Comparison of ENCODE assay signal across 21 cellular contexts in the genomic region with DNA sequence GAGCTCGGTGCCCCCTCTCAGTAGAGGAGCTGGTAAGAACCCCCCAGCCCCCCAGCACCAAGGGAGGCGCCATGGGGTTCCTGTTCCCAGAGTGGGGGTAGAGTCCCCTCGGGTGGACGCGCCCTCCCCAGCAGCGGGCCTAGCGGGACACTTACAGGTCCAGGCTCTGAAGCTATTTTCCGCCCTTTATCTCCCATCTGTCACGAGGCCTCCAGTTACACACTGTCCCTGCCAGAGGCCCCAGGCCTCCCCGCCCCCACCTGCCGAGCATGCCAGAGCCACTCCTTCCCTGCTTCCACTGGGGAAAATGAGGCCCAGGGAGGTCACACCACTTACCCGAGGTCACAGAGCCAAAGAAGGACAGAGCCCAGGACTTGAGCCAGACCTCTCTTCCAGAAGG. TPM values are rescaled to one million over a fixed set of nuclear protein-coding genes. Genes with fewer than 3 reads are reported as not detected.
A peak's percentile ranks its signal among the peaks of the same experiment; 100 is the strongest.
DNase-seq lines count a peak whose midpoint lies in the region; ATAC-seq and TF ChIP-seq lines count a peak whose summit lies in the region.
"Had no signal": no experiment of that assay in that cellular context is flagged by ENCODE, and none has a peak within 500 bp of the region (broad histone marks: within the 10 kb centered on the region; RNA-seq: fewer than 3 reads in every experiment).

No MANE protein-coding gene starts in this region.

- H3K27me3 ChIP-seq in tibial artery = peaks cover 0 to 40% of the 10 kb centered on the region in 2 donors
- peaks cover 17% of the 10 kb centered on the region for H3K27me3 ChIP-seq in MM.1S (replicated peaks; ENCODE audit: insufficient read depth, low read length)
- H3K27me3 ChIP-seq: BLaER1 had no signal

- DNase-seq in NCI-H524 (lab: John Stamatoyannopoulos, UW) (peak; percentile 33 to 62), NCI-H524 treated with DMSO at 0.1 percent for 48 hours (lab: John Stamatoyannopoulos, UW) (no peak), erythroblast (lab: John Stamatoyannopoulos, UW) (peak; percentile 8 to 35), myocyte (ENCODE audit: low read depth) (peak; percentile 22), tibial artery (peak; percentile 54 to 81), MM.1S (no peak)
- DNase-seq: activated naive CD8-positive, alpha-beta T cell treated with anti-CD3 and anti-CD28 coated beads, Interleukin-2, amount 50 U/mL, for 24 hours; caudate nucleus; DMS153; mammary epithelial cell; naive thymus-derived CD8-positive, alpha-beta T cell; NCI-H2029; NCI-H510A treated with DMSO at 0.1 percent for 48 hours; SIG-M5 had no signal

- TF ChIP-seq CTCF in tibial artery (IDR thresholded peaks at IDR 0.05) (no peak), MM.1S (IDR thresholded peaks at IDR 0.05; ENCODE audit: low read length) (no peak)

- H3K27ac ChIP-seq in tibial artery (peak overlapping the region; percentile 29 to 55), MM.1S (ENCODE audit: low read length) (no peak overlapping the region)
- H3K27ac ChIP-seq: BLaER1, prostate gland, tibial nerve had no signal

- H3K79me2 ChIP-seq in MM.1S (ENCODE audit: low read length) = no peaks in the 10 kb centered on the region

- H3K9me2 ChIP-seq in MM.1S (replicated peaks; ENCODE audit: insufficient read depth, low read length) = no peaks in the 10 kb centered on the region

- H3K4me3 ChIP-seq in tibial artery (no peak overlapping the region), MM.1S (ENCODE audit: low read length) (no peak overlapping the region)
- H3K4me3 ChIP-seq: BLaER1, prostate gland, tibial nerve had no signal

- no peak for TF ChIP-seq POLR2A in erythroblast (IDR thresholded peaks at IDR 0.05; ENCODE audit: low read length)

- no peaks in the 10 kb centered on the region for H3F3A ChIP-seq in MM.1S (ENCODE audit: insufficient read depth, low read length)

- no peaks in the 10 kb centered on the region for H4K20me1 ChIP-seq in MM.1S (ENCODE audit: insufficient read depth, low read length)
- H4K20me1 ChIP-seq: BLaER1 had no signal

- intact Hi-C loops in tibial artery (cut with DNase I; ENCODE audit: low total_unique reads) = no loop called here

- H3K9me3 ChIP-seq in tibial artery = no peaks in the 10 kb centered on the region
- no peaks in the 10 kb centered on the region for H3K9me3 ChIP-seq in MM.1S (replicated peaks; ENCODE audit: insufficient read depth, low read length)
- H3K9me3 ChIP-seq: BLaER1, prostate gland, tibial nerve had no signal

- H3K9ac ChIP-seq in MM.1S (ENCODE audit: low read length) = no peak overlapping the region
- H3K9ac ChIP-seq: BLaER1 had no signal

- H3K4me1 ChIP-seq in tibial artery (peaks cover 0 to 72% (median 53%) of the 10 kb centered on the region in 4 donors), MM.1S (ENCODE audit: low read length) (no peaks in the 10 kb centered on the region)
- H3K4me1 ChIP-seq: prostate gland had no signal

- H2AFZ ChIP-seq in MM.1S (ENCODE audit: low read length) = no peak overlapping the region

- ATAC-seq in GM19328 (IDR thresholded peaks at IDR 0.05; ENCODE audit: unreplicated experiment) (no peak), HG03521 (IDR thresholded peaks at IDR 0.05; ENCODE audit: unreplicated experiment) (no peak)
- ATAC-seq: activated naive CD8-positive, alpha-beta T cell treated with anti-CD3 and anti-CD28 coated beads, Interleukin-2, amount 50 U/mL, for 24 hours; naive thymus-derived CD8-positive, alpha-beta T cell had no signal

- H3K36me3 ChIP-seq in tibial artery (no peaks in the 10 kb centered on the region), MM.1S (replicated peaks; ENCODE audit: insufficient read depth, low read length) (no peaks in the 10 kb centered on the region)
- H3K36me3 ChIP-seq: BLaER1, prostate gland, tibial nerve had no signal

- H3K4me2 ChIP-seq in MM.1S (ENCODE audit: low read depth, low read length) = no peak overlapping the region

RNA-seq across cellular contexts. Expression of gene C14orf180, which starts 3.1 kb away (rescaled TPM):
- 0.67 TPM in 1 of 2 replicates, not detected in the other for total RNA-seq in myocyte
- polyA plus RNA-seq in myocyte (2012) = not detected
- total RNA-seq: activated CD8-positive, alpha-beta memory T cell treated with anti-CD3 and anti-CD28 coated beads for 36 hours; activated T-helper 1 cell treated with anti-CD3 and anti-CD28 coated beads, Interleukin-12 subunit alpha, Interleukin-12 subunit beta, Interleukin-2, Interleukin-4 antibody, amounts not matched to agents 30 ng/mL and 10 ng/mL and 1 ng/mL, durations not matched to agents 14 hours and 24 hours and 36 hours; mammary epithelial cell; naive thymus-derived CD8-positive, alpha-beta T cell had no signal
- polyA plus RNA-seq: mammary epithelial cell; naive thymus-derived CD8-positive, alpha-beta T cell had no signal

RNA-seq across cellular contexts. Expression of gene TMEM179, which starts 21.9 kb away (rescaled TPM):
- not detected in 2 replicates for total RNA-seq in myocyte
- polyA plus RNA-seq in myocyte (2012) = 0.19 TPM
- total RNA-seq: activated CD8-positive, alpha-beta memory T cell treated with anti-CD3 and anti-CD28 coated beads for 36 hours; naive thymus-derived CD8-positive, alpha-beta T cell had no signal
- polyA plus RNA-seq: mammary epithelial cell; naive thymus-derived CD8-positive, alpha-beta T cell had no signal

Comparison
In these comparisons a context has a peak if more than half of its experiments do, and no peak if none do; other contexts are left out.
1. DNase-seq: peak in NCI-H524 (2 of 2), erythroblast (2 of 2), myocyte (single experiment) and tibial artery (2 of 2); none in NCI-H524 treated with DMSO at 0.1 percent for 48 hours (single experiment) and MM.1S (single experiment).